1 cellular context compared by ENCODE assay signal in the genomic region with DNA sequence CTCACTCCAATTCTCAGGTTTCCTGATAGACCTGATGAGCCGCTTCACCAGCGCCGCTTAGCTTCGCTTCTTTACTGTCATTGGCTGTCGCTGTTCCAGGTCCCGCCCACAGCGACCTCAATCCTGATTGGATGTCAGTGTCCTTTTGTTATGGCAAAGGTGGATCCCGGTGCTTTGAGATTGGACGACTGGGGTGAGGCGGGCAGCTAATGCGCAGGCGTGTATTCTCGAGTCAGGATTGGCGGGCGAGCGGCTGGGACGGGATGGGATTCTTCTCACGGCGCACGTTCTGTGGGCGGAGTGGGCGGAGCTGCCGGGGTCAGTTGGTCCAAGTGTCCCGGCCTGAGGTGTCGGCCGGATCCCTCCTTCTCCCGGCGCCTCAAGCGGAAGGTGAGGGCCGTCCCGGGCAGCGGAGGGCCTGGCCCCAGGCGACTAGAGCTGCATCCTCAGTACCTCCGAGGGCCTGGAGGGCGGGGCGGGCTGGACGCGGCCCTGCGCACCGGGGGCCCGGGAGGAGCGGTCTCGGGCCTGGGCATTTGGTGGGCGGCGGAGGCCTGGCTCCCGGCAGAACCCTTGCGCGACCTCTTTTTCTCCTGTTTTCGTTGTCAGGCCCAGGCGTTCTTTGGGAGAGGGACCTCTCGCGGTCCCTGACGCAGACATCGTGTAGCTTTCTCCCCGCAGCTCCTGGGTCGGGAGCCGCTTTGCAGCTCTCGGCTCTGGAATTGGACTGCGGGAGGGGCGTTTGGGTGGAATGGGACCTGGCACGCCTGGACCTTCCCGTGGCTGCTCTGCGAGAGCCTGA.
A peak's percentile ranks its signal among the peaks of the same experiment; 100 is the strongest.
TF ChIP-seq lines count a peak whose summit lies in the region.

Gene SCOC (plus strand): TSS at position 319 of the 802 bp plus-strand sequence. CDS start 5,525 bp downstream, outside the sequence.

TF ChIP-seq in A549, 52 proteins besides CTCF, POLR2A, EP300 and RAD21 (continued from another document):
- TF ChIP-seq REST (IDR thresholded peaks at IDR 0.05) (no peak), MAFK (IDR thresholded peaks at IDR 0.05; ENCODE audit: partially characterized antibody) (no peak), SREBF2 (IDR thresholded peaks at IDR 0.05) (no peak), RNF2 (IDR thresholded peaks at IDR 0.05; ENCODE audit: borderline replicate concordance, low read depth) (no peak)
- TF ChIP-seq, protein P1, sequence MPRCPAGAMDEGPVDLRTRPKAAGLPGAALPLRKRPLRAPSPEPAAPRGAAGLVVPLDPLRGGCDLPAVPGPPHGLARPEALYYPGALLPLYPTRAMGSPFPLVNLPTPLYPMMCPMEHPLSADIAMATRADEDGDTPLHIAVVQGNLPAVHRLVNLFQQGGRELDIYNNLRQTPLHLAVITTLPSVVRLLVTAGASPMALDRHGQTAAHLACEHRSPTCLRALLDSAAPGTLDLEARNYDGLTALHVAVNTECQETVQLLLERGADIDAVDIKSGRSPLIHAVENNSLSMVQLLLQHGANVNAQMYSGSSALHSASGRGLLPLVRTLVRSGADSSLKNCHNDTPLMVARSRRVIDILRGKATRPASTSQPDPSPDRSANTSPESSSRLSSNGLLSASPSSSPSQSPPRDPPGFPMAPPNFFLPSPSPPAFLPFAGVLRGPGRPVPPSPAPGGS (IDR thresholded peaks at IDR 0.05): 0 out of 3 replicates have a peak, but pooled peaks have one; percentile 4
